Comparison of ENCODE assay signal across 7 cellular contexts in genomic region chr10:73786512-73786885, GRCh38. TPM values are rescaled to one million over a fixed set of nuclear protein-coding genes. Genes with fewer than 3 reads are reported as not detected.
DNase-seq lines count a peak whose midpoint lies in the region; ATAC-seq, FAIRE-seq and TF ChIP-seq lines count a peak whose summit lies in the region.

No MANE protein-coding gene starts in this region.

- CTCF ChIA-PET in HEK293 (lab: Yijun Ruan, JAX) = interaction anchor here (1.0 kb wide), 1 partner anchor 295 kb away, joined by 4 read pairs; no protein-coding TSS in a partner anchor
- CTCF ChIA-PET in WTC11 (lab: Charles Lee) = interaction anchor here (0.6 to 1.7 kb wide), 8 partner anchors 12 to 154 kb away, joined by 3 to 7 read pairs (median 4); a partner anchor contains a TSS

- ATAC-seq in WTC11 = no peak

- FAIRE-seq in GM19239 (lab: Jason Lieb, UNC) = no peak

- H3K36me3 ChIP-seq in HEK293 (ENCODE audit: control insufficient read depth in 2 of 2, insufficient read depth in 1 of 2, low read length in 2 of 2) = peaks cover 0 to 44% of the 10 kb centered on the region in 2 experiments; a peak in 2 of 3 replicates
- H3K36me3 ChIP-seq in iPS DF 6.9 (ENCODE audit: control insufficient read depth, insufficient read depth, low read length) = peaks cover 17% of the 10 kb centered on the region
- peaks cover 4 to 46% (median 28%) of the 10 kb centered on the region in 6 donors for H3K36me3 ChIP-seq in spleen

- H3K9me3 ChIP-seq in HEK293 (ENCODE audit: control insufficient read depth, insufficient read depth, low read depth, low read length) (no peaks in the 10 kb centered on the region), iPS DF 6.9 (ENCODE audit: control insufficient read depth, insufficient read depth, low read length) (no peaks in the 10 kb centered on the region), spleen (no peaks in the 10 kb centered on the region)

- no peak for TF ChIP-seq POLR2A in spleen (IDR thresholded peaks at IDR 0.05)

- no peaks in the 10 kb centered on the region for H3K9me3 Mint-ChIP-seq in WTC11

- POLR2A ChIA-PET in HEK293 (lab: Yijun Ruan, JAX) = interaction anchor here (0.8 to 2.1 kb wide), 8 partner anchors 9 to 392 kb away, joined by 3 to 18 read pairs (median 5); a partner anchor contains a TSS
- POLR2A ChIA-PET in WTC11 (lab: Charles Lee) = interaction anchor here (0.5 to 1.2 kb wide), 4 partner anchors 14 to 316 kb away, joined by 3 to 5 read pairs (median 4); a partner anchor contains a TSS

- peaks cover 20% of the 10 kb centered on the region for H3K4me1 Mint-ChIP-seq in WTC11

- H3K4me3 ChIP-seq in HEK293 (ENCODE audit: low read depth, low read length) = peak overlapping the region; percentile 93
- peak overlapping the region; percentile 60; the same call in 1 of the 2 replicates for H3K4me3 ChIP-seq in iPS DF 6.9 (ENCODE audit: low read length)
- H3K4me3 ChIP-seq in spleen = peak overlapping the region; percentile 67 to 98 (median 92)

- TF ChIP-seq CTCF in HEK293 (tag by site-specific recombination; IDR thresholded peaks at IDR 0.05) (no peak), WTC11 (IDR thresholded peaks at IDR 0.05) (no peak), spleen (IDR thresholded peaks at IDR 0.05 in 8 of 11, conservative IDR thresholded peaks at IDR 0.05 in 3 of 11) (no peak)

- no peaks in the 10 kb centered on the region for H3K27me3 Mint-ChIP-seq in WTC11 (ENCODE audit: low read depth)

- WGBS in iPS DF 6.9 (ENCODE audit: insufficient coverage, insufficient read length) = no CpG with 5 or more reads among the region's 2 CpGs
- 0 to 11% (median 4%) methylated on average over 2 of the region's 2 CpGs for WGBS in spleen, 5 donors

- intact Hi-C loops in spleen (cut with DNase I; ENCODE audit: low total_unique reads) = no loop called here

- H3K27ac ChIP-seq in HEK293 (ENCODE audit: extremely low read depth, low read depth, low read length) (0 out of 2 replicates have a peak overlapping the region, but pooled peaks have one; percentile 74), iPS DF 6.9 (ENCODE audit: low read length) (no peak overlapping the region), spleen (peak overlapping the region; percentile 72 to 98 (median 94))

- peak overlapping the region; percentile 77 for H3K4me3 Mint-ChIP-seq in WTC11

- H3K27me3 ChIP-seq in iPS DF 6.9 (ENCODE audit: control insufficient read depth, insufficient read depth, low read length) (no peaks in the 10 kb centered on the region), spleen (replicated peaks in 1 of 7) (no peaks in the 10 kb centered on the region)

- H3K4me1 ChIP-seq in HEK293 (ENCODE audit: control insufficient read depth, insufficient read depth, low read length) = peaks cover 8% of the 10 kb centered on the region; the same call in 1 of the 2 replicates
- peaks cover 2% of the 10 kb centered on the region; the same call in 1 of the 2 replicates for H3K4me1 ChIP-seq in iPS DF 6.9 (ENCODE audit: control insufficient read depth, insufficient read depth, low read length)
- peaks cover 33 to 69% (median 60%) of the 10 kb centered on the region in 6 donors for H3K4me1 ChIP-seq in spleen

- H3K27ac Mint-ChIP-seq in WTC11 = peak overlapping the region; percentile 50

- DNase-seq in WTC11 (ENCODE audit: low spot score) = no peak
- no peak for DNase-seq in iPS DF 6.9 (ENCODE audit: low read depth, low spot score)
- no peak for DNase-seq in spleen
- DNase-seq in activated gamma-delta T cell treated with Interleukin-2 at 50 U/mL for 16 hours = no peak
- no peak for DNase-seq in GM19239 (ENCODE audit: insufficient read length, low spot score)
- no peak for DNase-seq in KG1 (lab: John Stamatoyannopoulos, UW)

- peaks cover 16% of the 10 kb centered on the region for H3K36me3 Mint-ChIP-seq in WTC11

TF ChIP-seq in HEK293, 187 proteins besides CTCF, POLR2A, EP300 and RAD21:
- TF ChIP-seq ZNF76 (tag by site-specific recombination; IDR thresholded peaks at IDR 0.05; ENCODE audit: borderline replicate concordance, low read depth) (0 out of 2 replicates have a peak, but pooled peaks have one; percentile 42), ZNF521 (tag by site-specific recombination; IDR thresholded peaks at IDR 0.05) (no peak), GLIS1 (tag by site-specific recombination; IDR thresholded peaks at IDR 0.05) (no peak), BCL11B (tag by site-specific recombination; IDR thresholded peaks at IDR 0.05; ENCODE audit: low read depth) (no peak), ZNF354C (tag by site-specific recombination; IDR thresholded peaks at IDR 0.05; ENCODE audit: borderline replicate concordance, low read depth) (no peak), ZBTB17 (tag by site-specific recombination; IDR thresholded peaks at IDR 0.05) (peak; percentile 4; the same call in 1 of the 2 replicates), KLF8 (tag by site-specific recombination; IDR thresholded peaks at IDR 0.05) (no peak), ZNF580 (tag by site-specific recombination; IDR thresholded peaks at IDR 0.05) (no peak), ZBTB44 (tag by site-specific recombination; IDR thresholded peaks at IDR 0.05) (no peak)

TF ChIP-seq in WTC11, 78 proteins besides CTCF, POLR2A, EP300 and RAD21:
- no peak for TF ChIP-seq HMGXB4 (CRISPR knock-in tag; IDR thresholded peaks at IDR 0.05)
- TF ChIP-seq FOXP4 (CRISPR knock-in tag; IDR thresholded peaks at IDR 0.05) = no peak

RNA-seq across cellular contexts. Expression of gene ZSWIM8, which starts 1.1 kb away (rescaled TPM):
- total RNA-seq in WTC11 (2021) (50.5 to 59.1 TPM (median 53.2 TPM) in 3 replicates), spleen (100 to 1,000 TPM in 6 of 7 donors, 10 to 100 TPM in 1; 97.0 to 141 (median 129) TPM)
- 100 to 1,000 TPM in 2 of 3 donors, 10 to 100 TPM in 1; 51.5 to 109 (median 101) TPM for polyA plus RNA-seq in spleen

RNA-seq across cellular contexts. Expression of gene CHCHD1, which starts 4.7 kb away (rescaled TPM):
- 45.9 to 47.9 TPM (median 45.9 TPM) in 3 replicates for total RNA-seq in WTC11 (2021)
- 10 to 100 TPM; 14.6 to 31.6 (median 18.3) TPM for total RNA-seq in spleen
- polyA plus RNA-seq in spleen = 10 to 100 TPM; 57.9 to 75.9 (median 73.1) TPM

RNA-seq across cellular contexts. Expression of gene NDST2, which starts 24.9 kb away (rescaled TPM):
- 26.3 to 32.3 TPM (median 31.1 TPM) in 3 replicates for total RNA-seq in WTC11 (2021)
- 100 to 1,000 TPM in 5 of 7 donors, 10 to 100 TPM in 2; 84.6 to 159 (median 117) TPM for total RNA-seq in spleen
- 10 to 100 TPM; 10.9 to 21.7 (median 12.3) TPM for polyA plus RNA-seq in spleen

RNA-seq across cellular contexts. Expression of gene SEC24C, which starts 42.3 kb away (rescaled TPM):
- total RNA-seq in WTC11 (2021) = 64.2 to 74.2 TPM (median 64.5 TPM) in 3 replicates
- total RNA-seq in spleen = 10 to 100 TPM; 61.1 to 75.6 (median 71.6) TPM
- polyA plus RNA-seq in spleen = 10 to 100 TPM; 20.4 to 42.3 (median 28.6) TPM
